In the genomic region with DNA sequence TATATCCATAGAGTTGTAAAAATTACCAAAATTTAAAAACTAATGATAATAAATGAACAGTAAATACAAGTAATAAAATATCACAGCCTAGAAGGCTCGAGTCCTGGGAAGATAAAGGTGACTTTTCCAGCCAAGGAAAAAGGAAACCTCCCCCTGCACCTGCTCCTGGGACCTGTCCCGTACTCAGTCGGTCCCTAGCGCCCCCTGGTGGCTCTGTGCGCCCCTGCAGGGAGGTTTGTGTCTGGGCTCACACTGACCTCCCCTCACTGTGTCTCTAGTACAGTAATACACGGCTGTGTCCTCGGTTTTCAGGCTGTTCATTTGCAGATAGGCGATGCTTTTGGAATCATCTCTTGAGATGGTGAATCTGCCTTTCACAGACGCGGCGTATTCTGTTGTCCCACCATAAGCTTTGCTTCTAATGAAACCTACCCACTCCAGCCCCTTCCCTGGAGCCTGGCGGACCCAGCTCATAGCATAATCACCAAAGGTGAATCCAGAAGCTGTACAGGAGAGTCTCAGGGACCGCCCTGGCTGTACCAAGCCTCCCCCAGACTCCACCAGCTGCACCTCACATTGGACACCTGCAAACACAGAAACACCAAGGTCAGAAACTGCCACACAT, we compare ENCODE assay signal across 8 cellular contexts.
A peak's percentile ranks its signal among the peaks of the same experiment; 100 is the strongest.
DNase-seq lines count a peak whose midpoint lies in the region; ATAC-seq, FAIRE-seq and TF ChIP-seq lines count a peak whose summit lies in the region.

No MANE protein-coding gene starts in this region.

- H3K9me3 ChIP-seq in BE2C (no peaks in the 10 kb centered on the region), psoas muscle (no peaks in the 10 kb centered on the region)

- H3K9me3 Mint-ChIP-seq in T-cell: no peaks in the 10 kb centered on the region

- H3K36me3 Mint-ChIP-seq in T-cell: no peaks in the 10 kb centered on the region

- H3K4me3 Mint-ChIP-seq in T-cell: no peak overlapping the region

- TF ChIP-seq CTCF in BE2C (IDR thresholded peaks at IDR 0.05; ENCODE audit: low read depth, low read length) (peak; percentile 84), psoas muscle (IDR thresholded peaks at IDR 0.05) (peak; percentile 19)

- peak; percentile 79 for DNase-seq in BE2C
- peak in 59 of 76 experiments; percentile 3 to 75 (median 41) for DNase-seq in HUDEP-2 (lab: John Stamatoyannopoulos, UW; ENCODE audit: unreplicated experiment in 76 of 76)
- peak; percentile 31 to 79 (median 65) for DNase-seq in T-cell
- DNase-seq in activated naive CD8-positive, alpha-beta T cell treated with anti-CD3 and anti-CD28 coated beads, Interleukin-2, amount 50 U/mL, for 16 hours (ENCODE audit: low read depth, low spot score): peak; percentile 61
- DNase-seq in psoas muscle: peak in 1 of 2 donors; percentile 23
- DNase-seq in kidney glomerular epithelial cell (lab: John Stamatoyannopoulos, UW): no peak
- no peak for DNase-seq in HTR-8/SVneo (ENCODE audit: insufficient read length, low spot score)

- peaks cover 3% of the 10 kb centered on the region; the same call in 1 of the 2 replicates for H3K27me3 ChIP-seq in BE2C
- peaks cover 0 to 3% (median 0%) of the 10 kb centered on the region in 3 donors for H3K27me3 ChIP-seq in psoas muscle (ENCODE audit: insufficient read depth in 3 of 3, low read length in 2 of 3)

- H3K4me1 ChIP-seq in BE2C: no peaks in the 10 kb centered on the region
- H3K4me1 ChIP-seq in psoas muscle: no peaks in the 10 kb centered on the region

- peaks cover 10 to 14% of the 10 kb centered on the region in 2 donors for H3K27me3 Mint-ChIP-seq in T-cell

- 36 to 39% (median 38%) methylated on average over 13 of the region's 13 CpGs for WGBS in psoas muscle, 3 donors

- intact Hi-C loops in psoas muscle (cut with DNase I): no loop called here

- POLR2A ChIA-PET in T-cell (lab: Charles Lee): no interaction called here

- no peak for FAIRE-seq in HTR-8/SVneo (lab: Jason Lieb, UNC)

- H3K4me1 Mint-ChIP-seq in T-cell: no peaks in the 10 kb centered on the region

- H3K4me3 ChIP-seq in BE2C (ENCODE audit: low read depth, low read length) (no peak overlapping the region), psoas muscle (no peak overlapping the region)

- H3K36me3 ChIP-seq in BE2C: no peaks in the 10 kb centered on the region
- H3K36me3 ChIP-seq in psoas muscle (ENCODE audit: insufficient read depth in 1 of 2, low read depth in 1 of 2): no peaks in the 10 kb centered on the region

- CTCF ChIA-PET in T-cell (lab: Charles Lee): interaction anchor here (0.6 to 1.2 kb wide), 2 partner anchors 25 to 38 kb away, joined by 3 read pairs; no protein-coding TSS in a partner anchor

- peak overlapping the region in 1 of 2 donors; percentile 66 for H3K27ac Mint-ChIP-seq in T-cell

- ATAC-seq in T-cell (replicated peaks in 1 of 4) (peak; percentile 43 to 75 (median 57)), psoas muscle (no peak), GM19455 (IDR thresholded peaks at IDR 0.05; ENCODE audit: unreplicated experiment) (no peak)

- no peak overlapping the region for H3K27ac ChIP-seq in psoas muscle

Comparison
In these comparisons a context has a peak if more than half of its experiments do, and no peak if none do; other contexts are left out.
1. DNase-seq: peak in BE2C (single experiment), HUDEP-2 (59 of 76), T-cell (34 of 34) and activated naive CD8-positive, alpha-beta T cell treated with anti-CD3 and anti-CD28 coated beads, Interleukin-2, amount 50 U/mL, for 16 hours (single experiment); none in kidney glomerular epithelial cell (single experiment) and HTR-8/SVneo (single experiment).
2. ATAC-seq: peak in T-cell (4 of 4); none in psoas muscle (0 of 4) and GM19455 (single experiment).